Comparison of ENCODE assay signal across 16 cellular contexts in the genomic region with DNA sequence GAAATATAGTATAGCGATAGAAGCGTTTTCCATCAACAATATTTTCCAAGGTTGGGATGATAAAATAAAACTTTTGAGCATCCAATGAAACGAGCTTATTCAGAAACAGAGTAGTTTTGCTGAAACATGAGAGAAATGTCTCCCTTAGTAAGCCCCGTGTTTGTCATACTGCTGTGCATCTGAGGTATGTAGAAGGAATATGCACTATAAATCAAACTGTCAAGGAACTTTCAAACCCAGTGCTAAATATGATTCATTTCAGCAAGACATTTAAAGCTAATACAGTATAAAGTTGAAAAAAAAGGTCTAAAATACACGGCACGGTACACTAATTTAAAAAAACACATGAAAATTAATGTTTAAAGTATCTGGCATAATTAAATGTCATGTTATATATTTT.
"Had no signal": no experiment of that assay in that cellular context is flagged by ENCODE, and none has a peak within 500 bp of the region (broad histone marks: within the 10 kb centered on the region; RNA-seq: fewer than 3 reads in every experiment).

No MANE protein-coding gene starts in this region.

- H3K4me1 Mint-ChIP-seq: nephron had no signal

- H3K9me3 Mint-ChIP-seq: nephron had no signal

- H3K36me3 ChIP-seq: cardiac muscle cell, right atrium auricular region, tibial nerve, uterus had no signal

- H3K4me3 ChIP-seq: cardiac muscle cell, right atrium auricular region, skin epidermis, tibial nerve, uterus had no signal

- H3K27me3 ChIP-seq: cardiac muscle cell, right atrium auricular region, tibial nerve, uterus had no signal

- H3K27ac ChIP-seq: cardiac muscle cell, right atrium auricular region, skin epidermis, tibial nerve, uterus had no signal

- H3K4me3 Mint-ChIP-seq: nephron had no signal

- DNase-seq: activated CD4-positive, alpha-beta T cell treated with anti-CD3 and anti-CD28 coated beads, Interleukin-2, amount 50 U/mL, for 4 hours; activated CD4-positive, CD25-positive, alpha-beta regulatory T cell treated with anti-CD3 and anti-CD28 coated beads, Interleukin-2, amount 50 U/mL, for 72 hours; activated naive CD4-positive, alpha-beta T cell; activated T-cell treated with anti-CD3 and anti-CD28 coated beads for 4 hours; erythroblast; mesenchymal stem cell; nucleus accumbens; stimulated activated CD4-positive, alpha-beta T cell treated with anti-CD3 and anti-CD28 coated beads, Interleukin-4, amount 100 ng/mL, for 24 hours; stimulated activated naive CD4-positive, alpha-beta T cell; substantia nigra; uterus had no signal

- H3K4me1 ChIP-seq: right atrium auricular region, tibial nerve, uterus had no signal

- H3K9me3 ChIP-seq: right atrium auricular region, tibial nerve, uterus had no signal
